Comparison of ENCODE assay signal across 8 cellular contexts in genomic region chr17:16352838-16353701, GRCh38. TPM values are rescaled to one million over a fixed set of nuclear protein-coding genes. Genes with fewer than 3 reads are reported as not detected.
DNase-seq lines count a peak whose midpoint lies in the region; ATAC-seq lines count a peak whose summit lies in the region.

Gene CENPV, minus strand, starts transcription at chr17:16353469. Its CDS starts 33 bp downstream, at chr17:16353436.

- intact Hi-C loops in T-helper 1 cell treated with Interleukin-12 subunit alpha and Interleukin-12 subunit beta and Interleukin-4 antibody, amounts not matched to agents 30 ng/mL and 1 ng/mL, for 36 hours (cut with micrococcal nuclease) = loop anchor here (1.0 to 2.0 kb wide), 4 partner anchors 10 to 136 kb away; partner anchors contain the start of genes PIGL and UBB

- in situ Hi-C loops in KBM-7 (cut with MboI; ENCODE audit: low pct_unique_long_range_greater_than_20kb, low sequenced_read_pairs) = no loop called here

- DNase-seq in D341Med (ENCODE audit: low spot score) (peak; percentile 90), KBM-7 (peak; percentile 61), amniotic epithelial cell (ENCODE audit: low read depth) (peak; percentile 19), hepatic stellate cell (ENCODE audit: low spot score) (peak; percentile 64), skeletal muscle cell (ENCODE audit: low read depth) (no peak), foreskin melanocyte (no peak)

- peak; percentile 67 for ATAC-seq in GM21423 (IDR thresholded peaks at IDR 0.05; ENCODE audit: unreplicated experiment)

- H3K4me3 ChIP-seq in skeletal muscle cell (ENCODE audit: low read depth, low read length) = peak within 1 kb of the TSS; percentile 75

RNA-seq across cellular contexts. Expression of gene CENPV, which starts in this region (rescaled TPM):
- 13.3 and 13.5 TPM in 2 replicates for total RNA-seq in T-helper 1 cell treated with Interleukin-12 subunit alpha and Interleukin-12 subunit beta and Interleukin-4 antibody, amounts not matched to agents 30 ng/mL and 1 ng/mL, for 36 hours

Comparison
In these comparisons a context has a peak if more than half of its experiments do, and no peak if none do; other contexts are left out.
1. DNase-seq: peak in D341Med (single experiment), KBM-7 (single experiment), amniotic epithelial cell (single experiment) and hepatic stellate cell (single experiment); none in skeletal muscle cell (single experiment) and foreskin melanocyte (single experiment).